ENCODE assay signal across 8 cellular contexts in genomic region chr7:69596723-69597277, GRCh38. TPM values are rescaled to one million over a fixed set of nuclear protein-coding genes. Genes with fewer than 3 reads are reported as not detected.
DNase-seq lines count a peak whose midpoint lies in the region; ATAC-seq and TF ChIP-seq lines count a peak whose summit lies in the region.

No MANE protein-coding gene starts in this region.

- POLR2A ChIA-PET in CD4-positive, alpha-beta memory T cell (lab: Charles Lee; ENCODE audit: partially characterized antibody), result no interaction called here

- H3K27me3 ChIP-seq in CD4-positive, alpha-beta memory T cell (ENCODE audit: insufficient read depth, low read length), result peaks cover 16% of the 10 kb centered on the region
- H3K27me3 ChIP-seq in Loucy (ENCODE audit: insufficient read depth, low read length, poor library complexity, severe bottlenecking), result no peaks in the 10 kb centered on the region
- H3K27me3 ChIP-seq in parathyroid adenoma (ENCODE audit: control insufficient read depth, insufficient read depth, low read length), result no peaks in the 10 kb centered on the region
- peaks cover 36% of the 10 kb centered on the region for H3K27me3 ChIP-seq in colonic mucosa

- peak overlapping the region; percentile 70 to 85 (median 80) for H3K4me3 Mint-ChIP-seq in CD4-positive, alpha-beta memory T cell
- peak overlapping the region; percentile 91 for H3K4me3 Mint-ChIP-seq in endothelial cell (ENCODE audit: unreplicated experiment)

- H3F3A ChIP-seq in Loucy (ENCODE audit: low read depth), result no peaks in the 10 kb centered on the region

- peaks cover 21% of the 10 kb centered on the region for H4K20me1 ChIP-seq in Loucy (ENCODE audit: insufficient read depth, low read length, poor library complexity, severe bottlenecking)

- H3K36me3 ChIP-seq in CD4-positive, alpha-beta memory T cell (ENCODE audit: insufficient read depth, low read length), result no peaks in the 10 kb centered on the region
- H3K36me3 ChIP-seq in Loucy (ENCODE audit: insufficient read depth, low read length) (no peaks in the 10 kb centered on the region), parathyroid adenoma (ENCODE audit: control insufficient read depth, insufficient read depth, low read length) (no peaks in the 10 kb centered on the region), colonic mucosa (no peaks in the 10 kb centered on the region)

- no peaks in the 10 kb centered on the region for H3K9me2 ChIP-seq in Loucy (replicated peaks; ENCODE audit: low read depth, low read length)

- no peak overlapping the region for H3K27ac ChIP-seq in CD4-positive, alpha-beta memory T cell (ENCODE audit: low read depth, low read length)
- H3K27ac ChIP-seq in parathyroid adenoma (peak overlapping the region; percentile 83), colonic mucosa (no peak overlapping the region)

- no peak for TF ChIP-seq CTCF in Loucy (conservative IDR thresholded peaks at IDR 0.05; ENCODE audit: low read length)
- no peak for TF ChIP-seq CTCF in endothelial cell (IDR thresholded peaks at IDR 0.05; ENCODE audit: unreplicated experiment)
- no peak for TF ChIP-seq CTCF in parathyroid adenoma (IDR thresholded peaks at IDR 0.05)
- no peak for TF ChIP-seq CTCF in colonic mucosa (IDR thresholded peaks at IDR 0.05)

- no peaks in the 10 kb centered on the region for H3K9me3 ChIP-seq in CD4-positive, alpha-beta memory T cell (ENCODE audit: control insufficient read depth in 1 of 2, low read length in 2 of 2)
- H3K9me3 ChIP-seq in Loucy (ENCODE audit: insufficient read depth, low read depth, low read length) (no peaks in the 10 kb centered on the region), parathyroid adenoma (ENCODE audit: control insufficient read depth, low read length) (no peaks in the 10 kb centered on the region), colonic mucosa (no peaks in the 10 kb centered on the region)

- no peak overlapping the region for H3K4me3 ChIP-seq in CD4-positive, alpha-beta memory T cell (ENCODE audit: low read length in 2 of 2)
- H3K4me3 ChIP-seq in Loucy (ENCODE audit: low read length, poor library complexity, severe bottlenecking), result peak overlapping the region; percentile 81
- peak overlapping the region; percentile 56 for H3K4me3 ChIP-seq in parathyroid adenoma (ENCODE audit: low read depth, low read length)
- no peak overlapping the region for H3K4me3 ChIP-seq in colonic mucosa

- H3K4me1 ChIP-seq in CD4-positive, alpha-beta memory T cell (ENCODE audit: insufficient read depth, low read length), result peaks cover 9% of the 10 kb centered on the region
- H3K4me1 ChIP-seq in Loucy (ENCODE audit: insufficient read depth, low read length, poor library complexity, severe bottlenecking) (peaks cover 27% of the 10 kb centered on the region), parathyroid adenoma (peaks cover 2% of the 10 kb centered on the region), colonic mucosa (no peaks in the 10 kb centered on the region)

- H3K9me3 Mint-ChIP-seq in CD4-positive, alpha-beta memory T cell, result peaks cover 0 to 3% (median 0%) of the 10 kb centered on the region in 8 donors
- H3K9me3 Mint-ChIP-seq in endothelial cell (ENCODE audit: unreplicated experiment), result no peaks in the 10 kb centered on the region

- H2AFZ ChIP-seq in Loucy (ENCODE audit: low read length) (peak overlapping the region; percentile 44), parathyroid adenoma (peak overlapping the region; percentile 100)

- H3K4me1 Mint-ChIP-seq in CD4-positive, alpha-beta memory T cell, result peaks cover 6 to 10% (median 8%) of the 10 kb centered on the region in 4 donors
- peaks cover 11% of the 10 kb centered on the region for H3K4me1 Mint-ChIP-seq in endothelial cell (ENCODE audit: unreplicated experiment)

- H3K27me3 Mint-ChIP-seq in CD4-positive, alpha-beta memory T cell, result peaks cover 14 to 17% of the 10 kb centered on the region in 2 donors
- H3K27me3 Mint-ChIP-seq in endothelial cell (ENCODE audit: unreplicated experiment), result peaks cover 11% of the 10 kb centered on the region

- H3K36me3 Mint-ChIP-seq in CD4-positive, alpha-beta memory T cell, result peaks cover 0 to 3% of the 10 kb centered on the region in 2 donors
- peaks cover 4% of the 10 kb centered on the region for H3K36me3 Mint-ChIP-seq in endothelial cell (ENCODE audit: low read depth, unreplicated experiment)

- peak overlapping the region; percentile 74 for H3K4me2 ChIP-seq in Loucy (ENCODE audit: low read depth, low read length, poor library complexity, severe bottlenecking)
- H3K4me2 ChIP-seq in parathyroid adenoma (ENCODE audit: low read length), result peak overlapping the region; percentile 64

- H3K79me2 ChIP-seq in Loucy (ENCODE audit: insufficient read depth, low read length) (peaks cover 32% of the 10 kb centered on the region), parathyroid adenoma (peaks cover 2% of the 10 kb centered on the region)

- intact Hi-C loops in CD4-positive, alpha-beta memory T cell (cut with micrococcal nuclease), result no loop called here
- intact Hi-C loops in colonic mucosa (cut with DNase I), result no loop called here

- ATAC-seq in GM21529 (IDR thresholded peaks at IDR 0.05; ENCODE audit: unreplicated experiment) (no peak), GM21423 (IDR thresholded peaks at IDR 0.05; ENCODE audit: unreplicated experiment) (no peak), HG03571 (IDR thresholded peaks at IDR 0.05; ENCODE audit: unreplicated experiment) (no peak)

- no peak for DNase-seq in CD4-positive, alpha-beta memory T cell
- DNase-seq in endothelial cell (ENCODE audit: low spot score) (peak; percentile 10), colonic mucosa (no peak)

- CTCF ChIA-PET in CD4-positive, alpha-beta memory T cell (lab: Charles Lee; ENCODE audit: partially characterized antibody), result no interaction called here

- H3K27ac Mint-ChIP-seq in CD4-positive, alpha-beta memory T cell, result peak overlapping the region in 4 of 7 donors; percentile 46 to 80 (median 74)
- peak overlapping the region; percentile 30 for H3K27ac Mint-ChIP-seq in endothelial cell (ENCODE audit: unreplicated experiment)

- H3K9ac ChIP-seq in Loucy (ENCODE audit: low read depth, low read length, poor library complexity, severe bottlenecking), result peak overlapping the region; percentile 93
- no peak overlapping the region for H3K9ac ChIP-seq in parathyroid adenoma
- H3K9ac ChIP-seq in colonic mucosa (ENCODE audit: low read depth in 2 of 2, low read length in 2 of 2), result no peak overlapping the region

RNA-seq across cellular contexts. Expression of gene AUTS2, which starts 1.5 kb away (rescaled TPM):
- total RNA-seq in CD4-positive, alpha-beta memory T cell, result 10 to 100 TPM; 32.1 to 35.2 TPM
- 10 to 100 TPM in 1 of 2 donors, 1 to 10 TPM in 1; 3.4 to 18.9 TPM for polyA plus RNA-seq in CD4-positive, alpha-beta memory T cell
- total RNA-seq in endothelial cell (ENCODE audit: unreplicated experiment) (103 TPM), colonic mucosa (10 to 100 TPM; 39.8 to 42.3 TPM)

Comparison
In these comparisons a context has a peak if more than half of its experiments do, and no peak if none do; other contexts are left out.
1. H3K4me3 ChIP-seq: peak in Loucy (single experiment) and parathyroid adenoma (single experiment); none in CD4-positive, alpha-beta memory T cell (0 of 2) and colonic mucosa (single experiment).